Comparison of ENCODE assay signal across 15 cellular contexts in the genomic region with DNA sequence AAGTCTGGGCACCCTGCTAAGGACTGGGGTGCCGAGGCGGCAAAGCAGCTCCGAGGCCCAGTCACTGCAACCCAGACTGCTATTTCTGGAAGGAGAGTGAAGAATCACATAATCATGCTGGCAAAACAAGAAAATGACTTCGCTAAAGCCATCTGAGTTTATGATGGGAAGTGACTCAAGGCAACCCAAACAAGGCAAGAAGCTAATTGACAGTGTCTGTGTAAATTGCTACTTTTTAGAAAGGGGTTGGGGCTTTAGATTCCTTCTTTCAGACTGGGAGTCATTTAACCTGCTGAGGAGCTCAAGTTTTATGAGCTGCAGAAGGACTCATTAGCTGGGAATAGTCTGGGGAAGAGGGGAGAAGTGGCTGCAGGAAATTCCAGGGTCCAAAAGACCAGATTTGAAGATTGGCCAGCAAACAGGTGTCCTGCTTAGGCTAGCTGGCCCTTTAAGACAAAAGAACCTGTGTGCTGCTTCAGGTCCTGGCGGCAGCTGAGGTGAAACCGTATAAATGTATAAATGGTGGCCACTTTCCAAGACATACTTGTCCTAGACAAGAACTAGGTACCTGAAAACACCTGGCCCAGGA. TPM values are rescaled to one million over a fixed set of nuclear protein-coding genes. Genes with fewer than 3 reads are reported as not detected.
DNase-seq lines count a peak whose midpoint lies in the region; TF ChIP-seq lines count a peak whose summit lies in the region.
"Had no signal": no experiment of that assay in that cellular context is flagged by ENCODE, and none has a peak within 500 bp of the region (broad histone marks: within the 10 kb centered on the region; RNA-seq: fewer than 3 reads in every experiment).

No MANE protein-coding gene starts in this region.

- no peaks in the 10 kb centered on the region for H3K27me3 ChIP-seq in esophagus muscularis mucosa
- H3K27me3 ChIP-seq in neural progenitor cell: no peaks in the 10 kb centered on the region
- H3K27me3 ChIP-seq in thyroid gland: no peaks in the 10 kb centered on the region
- no peaks in the 10 kb centered on the region for H3K27me3 ChIP-seq in WERI-Rb-1 (ENCODE audit: insufficient read depth, low read depth, severe bottlenecking)

- H3K27me3 Mint-ChIP-seq in neural progenitor cell (ENCODE audit: insufficient read depth, low read depth): no peaks in the 10 kb centered on the region

- TF ChIP-seq POLR2A in esophagus muscularis mucosa (IDR thresholded peaks at IDR 0.05; ENCODE audit: low read depth): no peak
- no peak for TF ChIP-seq POLR2A in thyroid gland (IDR thresholded peaks at IDR 0.05)

- peaks cover 12 to 41% (median 35%) of the 10 kb centered on the region in 4 donors for H3K4me1 ChIP-seq in esophagus muscularis mucosa
- peaks cover 34% of the 10 kb centered on the region for H3K4me1 ChIP-seq in neural progenitor cell
- peaks cover 31 to 33% of the 10 kb centered on the region in 2 donors for H3K4me1 ChIP-seq in thyroid gland

- no peaks in the 10 kb centered on the region for H3K79me2 ChIP-seq in neural progenitor cell (ENCODE audit: low read depth)

- H3K9ac ChIP-seq in neural progenitor cell: no peak overlapping the region

- no peaks in the 10 kb centered on the region for H3K9me3 Mint-ChIP-seq in neural progenitor cell
- H3K9me3 Mint-ChIP-seq: H9 had no signal

- H3K4me1 Mint-ChIP-seq in neural progenitor cell: peaks cover 6% of the 10 kb centered on the region

- H3K27ac Mint-ChIP-seq in neural progenitor cell: no peak overlapping the region

- intact Hi-C loops in esophagus muscularis mucosa (cut with DNase I) (loop anchor here (5.0 kb wide), 1 partner anchor 45 kb away; no protein-coding TSS in a partner anchor), thyroid gland (cut with DNase I) (loop anchor here (10.0 kb wide), 1 partner anchor 57 kb away; no protein-coding TSS in a partner anchor)

- no peak for DNase-seq in esophagus muscularis mucosa (ENCODE audit: extremely low spot score)
- DNase-seq in neural progenitor cell (ENCODE audit: low spot score): no peak
- peak; percentile 33 to 41 for DNase-seq in thyroid gland
- no peak for DNase-seq in mucosa of gallbladder (ENCODE audit: low spot score)
- DNase-seq in WERI-Rb-1: no peak
- DNase-seq in NAMALWA (ENCODE audit: low spot score): no peak
- DNase-seq: COR-L47, DMS153, H9, NCI-H1436, NCI-H2029, NCI-H2171, NCI-H446 treated with DMSO at 0.1 percent for 48 hours had no signal

- H3K36me3 Mint-ChIP-seq in neural progenitor cell: no peaks in the 10 kb centered on the region

- H3K36me3 ChIP-seq in esophagus muscularis mucosa (peaks cover 0 to 17% (median 9%) of the 10 kb centered on the region in 4 donors), neural progenitor cell (no peaks in the 10 kb centered on the region), thyroid gland (no peaks in the 10 kb centered on the region), WERI-Rb-1 (no peaks in the 10 kb centered on the region)

- H3K4me3 Mint-ChIP-seq in neural progenitor cell: no peak overlapping the region
- H3K4me3 Mint-ChIP-seq: H9 had no signal

- no peaks in the 10 kb centered on the region for H3K9me3 ChIP-seq in esophagus muscularis mucosa
- H3K9me3 ChIP-seq in neural progenitor cell (ENCODE audit: low read depth): no peaks in the 10 kb centered on the region
- no peaks in the 10 kb centered on the region for H3K9me3 ChIP-seq in thyroid gland
- H3K9me3 ChIP-seq in WERI-Rb-1 (ENCODE audit: severe bottlenecking): no peaks in the 10 kb centered on the region

- H3K4me3 ChIP-seq in esophagus muscularis mucosa: no peak overlapping the region
- H3K4me3 ChIP-seq in neural progenitor cell: no peak overlapping the region
- no peak overlapping the region for H3K4me3 ChIP-seq in thyroid gland (replicated peaks in 1 of 3)
- H3K4me3 ChIP-seq in WERI-Rb-1 (ENCODE audit: low read depth, low read length): no peak overlapping the region
- H3K4me3 ChIP-seq: K562 had no signal

- no peak overlapping the region for H2AFZ ChIP-seq in neural progenitor cell (replicated peaks)

- no peaks in the 10 kb centered on the region for H4K20me1 ChIP-seq in neural progenitor cell (ENCODE audit: low read depth)

- TF ChIP-seq CTCF in esophagus muscularis mucosa (IDR thresholded peaks at IDR 0.05): no peak
- TF ChIP-seq CTCF in neural progenitor cell (IDR thresholded peaks at IDR 0.05): no peak
- TF ChIP-seq CTCF in thyroid gland (IDR thresholded peaks at IDR 0.05): no peak
- TF ChIP-seq CTCF in WERI-Rb-1 (IDR thresholded peaks at IDR 0.05; ENCODE audit: low read depth, low read length): no peak

- H3F3A ChIP-seq in neural progenitor cell (ENCODE audit: low read depth): peaks cover 17% of the 10 kb centered on the region

- no peak for TF ChIP-seq RAD21 in Ishikawa (IDR thresholded peaks at IDR 0.05; ENCODE audit: low read depth)

- H3K27ac ChIP-seq in esophagus muscularis mucosa (replicated peaks in 1 of 4) (peak overlapping the region; percentile 72 to 78 (median 74)), neural progenitor cell (peak overlapping the region; percentile 10), thyroid gland (peak overlapping the region; percentile 80 to 94 (median 84)), WERI-Rb-1 (no peak overlapping the region)

- TF ChIP-seq EP300 in Ishikawa (IDR thresholded peaks at IDR 0.05; ENCODE audit: borderline replicate concordance) (no peak; the same call in 1 of the 2 replicates), esophagus muscularis mucosa (IDR thresholded peaks at IDR 0.05) (no peak)

- WGBS in esophagus muscularis mucosa: 91% methylated on average over 6 of the region's 6 CpGs
- 69 to 76% methylated on average over 6 of the region's 6 CpGs for WGBS in thyroid gland, 2 donors

- peak overlapping the region; percentile 55 for H3K4me2 ChIP-seq in neural progenitor cell

TF ChIP-seq in Ishikawa, 13 proteins besides CTCF, POLR2A, EP300 and RAD21:
- TF ChIP-seq TEAD4 (IDR thresholded peaks at IDR 0.05) (no peak), TCF12 (IDR thresholded peaks at IDR 0.05; ENCODE audit: low read depth) (peak; percentile 29; the same call in 1 of the 2 replicates), CEBPB (IDR thresholded peaks at IDR 0.05) (no peak), FOXM1 (IDR thresholded peaks at IDR 0.05; ENCODE audit: borderline replicate concordance, low read depth) (no peak), NFIC (IDR thresholded peaks at IDR 0.05) (no peak), TAF1 (IDR thresholded peaks at IDR 0.05; ENCODE audit: low read depth) (no peak)
- TF ChIP-seq, protein P1, sequence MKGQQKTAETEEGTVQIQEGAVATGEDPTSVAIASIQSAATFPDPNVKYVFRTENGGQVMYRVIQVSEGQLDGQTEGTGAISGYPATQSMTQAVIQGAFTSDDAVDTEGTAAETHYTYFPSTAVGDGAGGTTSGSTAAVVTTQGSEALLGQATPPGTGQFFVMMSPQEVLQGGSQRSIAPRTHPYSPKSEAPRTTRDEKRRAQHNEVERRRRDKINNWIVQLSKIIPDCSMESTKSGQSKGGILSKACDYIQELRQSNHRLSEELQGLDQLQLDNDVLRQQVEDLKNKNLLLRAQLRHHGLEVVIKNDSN (IDR thresholded peaks at IDR 0.05): no peak
- TF ChIP-seq, protein P2, sequence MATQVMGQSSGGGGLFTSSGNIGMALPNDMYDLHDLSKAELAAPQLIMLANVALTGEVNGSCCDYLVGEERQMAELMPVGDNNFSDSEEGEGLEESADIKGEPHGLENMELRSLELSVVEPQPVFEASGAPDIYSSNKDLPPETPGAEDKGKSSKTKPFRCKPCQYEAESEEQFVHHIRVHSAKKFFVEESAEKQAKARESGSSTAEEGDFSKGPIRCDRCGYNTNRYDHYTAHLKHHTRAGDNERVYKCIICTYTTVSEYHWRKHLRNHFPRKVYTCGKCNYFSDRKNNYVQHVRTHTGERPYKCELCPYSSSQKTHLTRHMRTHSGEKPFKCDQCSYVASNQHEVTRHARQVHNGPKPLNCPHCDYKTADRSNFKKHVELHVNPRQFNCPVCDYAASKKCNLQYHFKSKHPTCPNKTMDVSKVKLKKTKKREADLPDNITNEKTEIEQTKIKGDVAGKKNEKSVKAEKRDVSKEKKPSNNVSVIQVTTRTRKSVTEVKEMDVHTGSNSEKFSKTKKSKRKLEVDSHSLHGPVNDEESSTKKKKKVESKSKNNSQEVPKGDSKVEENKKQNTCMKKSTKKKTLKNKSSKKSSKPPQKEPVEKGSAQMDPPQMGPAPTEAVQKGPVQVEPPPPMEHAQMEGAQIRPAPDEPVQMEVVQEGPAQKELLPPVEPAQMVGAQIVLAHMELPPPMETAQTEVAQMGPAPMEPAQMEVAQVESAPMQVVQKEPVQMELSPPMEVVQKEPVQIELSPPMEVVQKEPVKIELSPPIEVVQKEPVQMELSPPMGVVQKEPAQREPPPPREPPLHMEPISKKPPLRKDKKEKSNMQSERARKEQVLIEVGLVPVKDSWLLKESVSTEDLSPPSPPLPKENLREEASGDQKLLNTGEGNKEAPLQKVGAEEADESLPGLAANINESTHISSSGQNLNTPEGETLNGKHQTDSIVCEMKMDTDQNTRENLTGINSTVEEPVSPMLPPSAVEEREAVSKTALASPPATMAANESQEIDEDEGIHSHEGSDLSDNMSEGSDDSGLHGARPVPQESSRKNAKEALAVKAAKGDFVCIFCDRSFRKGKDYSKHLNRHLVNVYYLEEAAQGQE (IDR thresholded peaks at IDR 0.05; ENCODE audit: low read depth): no peak

RNA-seq across cellular contexts. Expression of a gene that starts 28.1 kb away (rescaled TPM):
- total RNA-seq in esophagus muscularis mucosa (not detected), neural progenitor cell (ENCODE audit: low replicate concordance) (not detected in 2 replicates), thyroid gland (not detected), mucosa of gallbladder (not detected)
- total RNA-seq: H9, K562 had no signal

RNA-seq across cellular contexts. Expression of a gene that starts 31.5 kb away (rescaled TPM):
- total RNA-seq in esophagus muscularis mucosa: 10 to 100 TPM; 35.8 to 70.2 (median 66.7) TPM
- 19.0 and 19.7 TPM in 2 replicates for total RNA-seq in neural progenitor cell (ENCODE audit: low replicate concordance)
- total RNA-seq in thyroid gland: 1 to 10 TPM; 3.0 to 6.6 (median 4.6) TPM
- 12.1 TPM for total RNA-seq in mucosa of gallbladder
- total RNA-seq: K562 had no signal

Comparison
In these comparisons a context has a peak if more than half of its experiments do, and no peak if none do; other contexts are left out.
1. DNase-seq: peak in thyroid gland (2 of 2); none in esophagus muscularis mucosa (single experiment), neural progenitor cell (single experiment), mucosa of gallbladder (single experiment), WERI-Rb-1 (single experiment) and NAMALWA (single experiment).